15 cellular contexts compared by ENCODE assay signal in the genomic region with DNA sequence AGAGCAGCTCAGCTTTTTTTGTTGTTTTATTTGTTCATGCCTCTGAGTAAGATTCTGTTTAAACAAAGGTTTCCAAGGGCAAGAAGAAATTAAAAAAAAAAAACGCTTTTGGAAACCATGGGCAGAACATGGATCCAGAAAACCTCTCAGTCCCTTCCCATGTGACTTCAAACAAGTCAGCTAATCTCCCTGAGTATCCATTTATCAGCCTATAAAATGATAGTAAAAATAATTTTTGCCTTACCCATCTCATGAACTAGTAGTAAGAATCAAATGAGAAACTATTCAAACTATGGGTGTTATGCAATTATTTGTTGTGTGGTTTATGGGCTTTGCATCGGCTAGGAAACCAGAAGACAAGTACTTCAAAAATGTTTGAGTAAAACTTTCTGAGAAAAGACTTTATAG. TPM values are rescaled to one million over a fixed set of nuclear protein-coding genes. Genes with fewer than 3 reads are reported as not detected.
DNase-seq lines count a peak whose midpoint lies in the region; ATAC-seq and TF ChIP-seq lines count a peak whose summit lies in the region.
"Had no signal": no experiment of that assay in that cellular context is flagged by ENCODE, and none has a peak within 500 bp of the region (broad histone marks: within the 10 kb centered on the region; RNA-seq: fewer than 3 reads in every experiment).

No MANE protein-coding gene starts in this region.

- H4K20me1 ChIP-seq in hepatocyte (ENCODE audit: insufficient read depth, poor library complexity, severe bottlenecking) (no peaks in the 10 kb centered on the region), smooth muscle cell (ENCODE audit: low read depth) (no peaks in the 10 kb centered on the region), Karpas-422 (ENCODE audit: insufficient read depth, low read depth, low read length) (no peaks in the 10 kb centered on the region)

- H3K9ac ChIP-seq in smooth muscle cell (ENCODE audit: low read depth) (no peak overlapping the region), Karpas-422 (ENCODE audit: low read length) (no peak overlapping the region)
- H3K9ac ChIP-seq: parathyroid adenoma had no signal

- H3K27me3 ChIP-seq in hepatocyte (no peaks in the 10 kb centered on the region), smooth muscle cell (ENCODE audit: low read depth) (no peaks in the 10 kb centered on the region), Karpas-422 (ENCODE audit: low read length) (no peaks in the 10 kb centered on the region)
- H3K27me3 ChIP-seq: SJSA1 had no signal

- no peak for TF ChIP-seq CTCF in astrocyte of the spinal cord (IDR thresholded peaks at IDR 0.05; ENCODE audit: low read depth, low read length)
- TF ChIP-seq CTCF in hepatocyte (IDR thresholded peaks at IDR 0.05; ENCODE audit: poor library complexity): no peak
- TF ChIP-seq CTCF in smooth muscle cell (IDR thresholded peaks at IDR 0.05; ENCODE audit: borderline replicate concordance, insufficient read depth, poor library complexity, severe bottlenecking): no peak

- DNase-seq in GM04503 (ENCODE audit: low read depth) (peak; percentile 92), astrocyte of the spinal cord (ENCODE audit: low read depth, low spot score) (peak; percentile 57), hepatocyte (ENCODE audit: low spot score) (no peak), smooth muscle cell (lab: John Stamatoyannopoulos, UW; ENCODE audit: unreplicated experiment) (no peak), GOT3 (lab: John Stamatoyannopoulos, UW) (no peak), Karpas-422 (no peak), occipital lobe (lab: John Stamatoyannopoulos, UW) (no peak)
- DNase-seq: activated naive CD4-positive, alpha-beta T cell treated with Interleukin-2 at 50 U/mL for 16 hours; Kasumi-1; mesendoderm; stimulated activated CD4-positive, alpha-beta T cell treated with anti-CD3 and anti-CD28 coated beads, Interleukin-2, amount 100 ng/mL, for 24 hours had no signal

- ATAC-seq in activated CD4-positive, CD25-positive, alpha-beta regulatory T cell treated with anti-CD3 and anti-CD28 coated beads, Interleukin-2, amount 50 U/mL, for 24 hours: no peak
- ATAC-seq: GM23338 had no signal

- peaks cover 11% of the 10 kb centered on the region for H3K4me1 ChIP-seq in hepatocyte (ENCODE audit: insufficient read depth)
- peaks cover 23% of the 10 kb centered on the region for H3K4me1 ChIP-seq in smooth muscle cell (ENCODE audit: low read depth)
- no peaks in the 10 kb centered on the region for H3K4me1 ChIP-seq in Karpas-422 (ENCODE audit: low read length)
- H3K4me1 ChIP-seq: parathyroid adenoma had no signal

- 38% methylated on average over 2 of the region's 2 CpGs for WGBS in hepatocyte (ENCODE audit: low lambda C conversion rate, missing lambda C conversion rate)
- 48% methylated on average over 2 of the region's 2 CpGs for WGBS in smooth muscle cell (ENCODE audit: low lambda C conversion rate)

- H3K4me3 ChIP-seq in astrocyte of the spinal cord (ENCODE audit: low read depth, low read length) (no peak overlapping the region), hepatocyte (no peak overlapping the region), smooth muscle cell (no peak overlapping the region), Karpas-422 (ENCODE audit: low read length) (no peak overlapping the region)
- H3K4me3 ChIP-seq: GM23338, SJSA1 had no signal

- in situ Hi-C loops in astrocyte of the spinal cord (cut with HindIII; ENCODE audit: low sequenced_read_pairs): no loop called here

- H3K27ac ChIP-seq in hepatocyte (peak overlapping the region; percentile 7), smooth muscle cell (ENCODE audit: low read depth) (peak overlapping the region; percentile 17), Karpas-422 (ENCODE audit: low read length) (no peak overlapping the region)
- H3K27ac ChIP-seq: parathyroid adenoma, SJSA1 had no signal

- no peaks in the 10 kb centered on the region for H3K9me2 ChIP-seq in hepatocyte (replicated peaks; ENCODE audit: insufficient read depth)
- H3K9me2 ChIP-seq in Karpas-422 (replicated peaks; ENCODE audit: insufficient read depth, low read length): no peaks in the 10 kb centered on the region

- H3K79me2 ChIP-seq in hepatocyte (peaks cover 77% of the 10 kb centered on the region), smooth muscle cell (ENCODE audit: low read depth) (no peaks in the 10 kb centered on the region), Karpas-422 (ENCODE audit: low read length) (no peaks in the 10 kb centered on the region)
- H3K79me2 ChIP-seq: parathyroid adenoma had no signal

- H3K9me3 ChIP-seq in hepatocyte (ENCODE audit: low read depth) (no peaks in the 10 kb centered on the region), smooth muscle cell (replicated peaks; ENCODE audit: low read depth) (no peaks in the 10 kb centered on the region), Karpas-422 (ENCODE audit: low read length) (no peaks in the 10 kb centered on the region)
- H3K9me3 ChIP-seq: SJSA1 had no signal

- H2AFZ ChIP-seq in hepatocyte (no peak overlapping the region), smooth muscle cell (ENCODE audit: low read depth) (peak overlapping the region; percentile 50), Karpas-422 (ENCODE audit: low read length) (no peak overlapping the region)
- H2AFZ ChIP-seq: GM23338, parathyroid adenoma had no signal

- no peaks in the 10 kb centered on the region for H3K36me3 ChIP-seq in hepatocyte (replicated peaks; ENCODE audit: insufficient read depth, low read depth)
- H3K36me3 ChIP-seq in smooth muscle cell (ENCODE audit: low read depth): no peaks in the 10 kb centered on the region
- no peaks in the 10 kb centered on the region for H3K36me3 ChIP-seq in Karpas-422 (ENCODE audit: insufficient read depth, low read length)
- H3K36me3 ChIP-seq: SJSA1 had no signal

- peaks cover 12% of the 10 kb centered on the region for H3F3A ChIP-seq in smooth muscle cell (ENCODE audit: low read depth)

- H3K4me2 ChIP-seq in hepatocyte (peak overlapping the region; percentile 12), smooth muscle cell (peak overlapping the region; percentile 53), Karpas-422 (ENCODE audit: low read depth, low read length, poor library complexity, severe bottlenecking) (no peak overlapping the region)
- H3K4me2 ChIP-seq: GM23338 had no signal

RNA-seq across cellular contexts. Expression of a gene that starts 27.6 kb away (rescaled TPM):
- total RNA-seq in hepatocyte (28.6 and 30.4 TPM in 2 replicates), smooth muscle cell (4.0 and 8.0 TPM in 2 replicates), occipital lobe (90.8 TPM)
- polyA plus RNA-seq in hepatocyte (3.1 and 4.3 TPM in 2 replicates), smooth muscle cell (0.64 and 2.1 TPM in 2 replicates)
- not detected in 2 replicates for total RNA-seq in Karpas-422 (2014; rRNA removed; shearing (Covaris generic); ENCODE audit: low replicate concordance)

Comparison
In these comparisons a context has a peak if more than half of its experiments do, and no peak if none do; other contexts are left out.
1. DNase-seq: peak in GM04503 (single experiment) and astrocyte of the spinal cord (single experiment); none in hepatocyte (single experiment), smooth muscle cell (single experiment), GOT3 (single experiment), Karpas-422 (single experiment) and occipital lobe (single experiment).